ENCODE assay signal across 8 cellular contexts in the genomic region with DNA sequence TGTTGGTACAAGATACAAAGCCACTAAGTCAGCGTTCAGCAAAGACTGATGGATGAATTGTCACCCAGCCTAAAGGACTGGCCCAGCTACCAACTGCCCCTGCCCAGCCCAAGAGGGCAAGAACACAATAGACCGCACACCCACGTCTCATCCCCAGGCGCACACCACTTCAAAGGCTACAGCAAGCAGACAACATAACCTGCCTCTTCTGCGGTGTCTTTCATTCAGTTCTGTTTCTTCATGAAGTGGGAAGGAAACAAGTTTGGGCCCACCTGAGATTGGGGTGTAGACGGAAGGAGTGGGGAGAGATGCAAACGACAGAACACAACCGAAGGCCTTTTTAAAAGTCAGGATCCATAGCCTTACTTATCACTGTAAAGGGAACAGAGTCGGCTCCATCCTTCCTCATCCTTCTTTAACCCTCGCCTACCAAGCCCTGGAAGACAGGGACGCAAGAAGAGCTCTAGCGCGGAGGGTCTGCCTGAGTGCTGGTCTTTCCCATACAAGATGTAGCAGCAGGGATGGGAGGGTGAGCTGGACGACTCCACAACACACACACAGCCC. TPM values are rescaled to one million over a fixed set of nuclear protein-coding genes. Genes with fewer than 3 reads are reported as not detected.
DNase-seq lines count a peak whose midpoint lies in the region; ATAC-seq, FAIRE-seq and TF ChIP-seq lines count a peak whose summit lies in the region.

No MANE protein-coding gene starts in this region.

- peak overlapping the region; percentile 61 for H3K4me3 ChIP-seq in GM12865 (ENCODE audit: low read depth, low read length)
- peak overlapping the region; percentile 87 for H3K4me3 ChIP-seq in MM.1S (ENCODE audit: low read length)
- H3K4me3 ChIP-seq in pancreas = peak overlapping the region; percentile 55 to 92 (median 83)

- intact Hi-C loops in pancreas (cut with DNase I) = no loop called here

- peaks cover 70% of the 10 kb centered on the region for H3K79me2 ChIP-seq in MM.1S (ENCODE audit: low read length)

- FAIRE-seq in pancreas (lab: Jason Lieb, UNC) = no peak

- no peaks in the 10 kb centered on the region for H3K36me3 ChIP-seq in MM.1S (replicated peaks; ENCODE audit: insufficient read depth, low read length)
- H3K36me3 ChIP-seq in pancreas = no peaks in the 10 kb centered on the region

- no peaks in the 10 kb centered on the region for H3K9me3 ChIP-seq in MM.1S (replicated peaks; ENCODE audit: insufficient read depth, low read length)
- no peaks in the 10 kb centered on the region for H3K9me3 ChIP-seq in pancreas

- H4K20me1 ChIP-seq in MM.1S (ENCODE audit: insufficient read depth, low read length) = no peaks in the 10 kb centered on the region

- peak overlapping the region; percentile 87 for H3K9ac ChIP-seq in MM.1S (ENCODE audit: low read length)

- 0 to 2% methylated on average over 14 of the region's 14 CpGs for WGBS in pancreas, 2 donors

- DNase-seq in GM12865 (ENCODE audit: low read depth) = no peak
- peak; percentile 73 for DNase-seq in MM.1S
- DNase-seq in activated T-helper 9 cell treated with anti-CD3 and anti-CD28 coated beads, Interleukin-2, amount 50 U/mL, for 16 hours (ENCODE audit: low read depth) = peak; percentile 21
- peak; percentile 66 for DNase-seq in globus pallidus (ENCODE audit: low spot score)
- no peak for DNase-seq in pancreas
- no peak for DNase-seq in NCI-H774 (lab: John Stamatoyannopoulos, UW)

- peak overlapping the region; percentile 89 for H3K4me2 ChIP-seq in MM.1S (ENCODE audit: low read depth, low read length)

- ATAC-seq in pancreas = peak in 2 of 4 donors; percentile 33 to 35
- no peak for ATAC-seq in HG03108 (IDR thresholded peaks at IDR 0.05; ENCODE audit: unreplicated experiment)
- ATAC-seq in HG03139 (IDR thresholded peaks at IDR 0.05; ENCODE audit: unreplicated experiment) = no peak

- peak overlapping the region; percentile 62 for H2AFZ ChIP-seq in MM.1S (ENCODE audit: low read length)

- no peak for TF ChIP-seq CTCF in GM12865 (IDR thresholded peaks at IDR 0.05; ENCODE audit: insufficient read depth, low read depth, low read length, missing control alignments)
- TF ChIP-seq CTCF in MM.1S (IDR thresholded peaks at IDR 0.05; ENCODE audit: low read length) = no peak
- TF ChIP-seq CTCF in pancreas (IDR thresholded peaks at IDR 0.05) = no peak

- peaks cover 36% of the 10 kb centered on the region for H3F3A ChIP-seq in MM.1S (ENCODE audit: insufficient read depth, low read length)

- no peaks in the 10 kb centered on the region for H3K9me2 ChIP-seq in MM.1S (replicated peaks; ENCODE audit: insufficient read depth, low read length)

- H3K27me3 ChIP-seq in MM.1S (replicated peaks; ENCODE audit: insufficient read depth, low read length) (no peaks in the 10 kb centered on the region), pancreas (no peaks in the 10 kb centered on the region)

- H3K4me1 ChIP-seq in MM.1S (ENCODE audit: low read length) (peaks cover 31% of the 10 kb centered on the region), pancreas (peaks cover 30 to 68% (median 45%) of the 10 kb centered on the region in 3 donors)

- H3K27ac ChIP-seq in MM.1S (ENCODE audit: low read length) (peak overlapping the region; percentile 88), pancreas (peak overlapping the region; percentile 94 to 99 (median 96))

RNA-seq across cellular contexts. Expression of a gene that starts 0.7 kb away (rescaled TPM):
- 100 to 1,000 TPM in 1 of 6 donors, 10 to 100 TPM in 5; 65.4 to 123 (median 73.3) TPM for total RNA-seq in pancreas
- polyA plus RNA-seq in pancreas = 10 to 100 TPM; 36.8 to 50.7 TPM

RNA-seq across cellular contexts. Expression of a gene that starts 38.6 kb away (rescaled TPM):
- 10 to 100 TPM in 2 of 6 donors, 1 to 10 TPM in 4; 3.6 to 11.5 (median 7.3) TPM for total RNA-seq in pancreas
- polyA plus RNA-seq in pancreas = 10 to 100 TPM; 13.1 to 14.8 TPM

Comparison
In these comparisons a context has a peak if more than half of its experiments do, and no peak if none do; other contexts are left out.
1. DNase-seq: peak in MM.1S (single experiment), activated T-helper 9 cell treated with anti-CD3 and anti-CD28 coated beads, Interleukin-2, amount 50 U/mL, for 16 hours (single experiment) and globus pallidus (single experiment); none in GM12865 (single experiment), pancreas (0 of 6) and NCI-H774 (single experiment).
2. Peak in every context shown above with its lines, with median percentiles within 50 percentile points of each other: H3K4me3 ChIP-seq.